35 cellular contexts compared by ENCODE assay signal in the genomic region with DNA sequence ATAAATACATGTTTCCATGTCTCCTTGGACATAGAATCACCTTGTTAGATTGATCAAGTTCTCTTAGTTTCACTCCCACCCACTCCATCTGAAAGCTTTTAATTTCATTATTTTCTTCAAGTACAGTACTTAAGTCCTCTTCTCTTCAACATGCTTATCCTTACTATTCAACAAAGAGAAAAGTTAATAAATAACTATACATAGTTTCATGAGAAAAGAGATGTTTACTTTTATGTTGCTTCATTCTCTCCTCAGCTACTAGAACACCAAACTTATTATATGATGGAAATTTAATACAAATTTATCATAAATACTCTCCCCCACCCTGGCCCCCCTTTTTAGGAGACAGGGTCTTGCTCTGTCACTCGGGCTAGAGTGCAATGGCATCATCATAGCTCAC. TPM values are rescaled to one million over a fixed set of nuclear protein-coding genes. Genes with fewer than 3 reads are reported as not detected.
"Had no signal": no experiment of that assay in that cellular context is flagged by ENCODE, and none has a peak within 500 bp of the region (broad histone marks: within the 10 kb centered on the region; RNA-seq: fewer than 3 reads in every experiment).

No MANE protein-coding gene starts in this region.

- ATAC-seq: esophagus mucosa; gastrocnemius medialis; left cardiac atrium; left ventricle myocardium superior; mucosa of descending colon; natural killer cell treated with Interleukin-12 subunit alpha and Interleukin-12 subunit beta and Interleukin-15 and Interleukin-18, amount 100 ng/mL, for 72 hours; pancreas; stimulated activated effector memory CD8-positive, alpha-beta T cell treated with anti-CD3 and anti-CD28 coated beads, Interleukin-12 subunit alpha, Interleukin-12 subunit beta, amount 100 ng/mL, for 72 hours had no signal

- H3K27me3 ChIP-seq: colonic mucosa, gastrocnemius medialis, hepatocyte, neutrophil, pancreas, right atrium auricular region, sigmoid colon, stomach, thyroid gland had no signal

- H3K4me3 ChIP-seq: colonic mucosa, gastrocnemius medialis, hepatocyte, lung, mucosa of descending colon, pancreas, right atrium auricular region, sigmoid colon, stomach, thyroid gland had no signal

- FAIRE-seq: urothelium cell line had no signal

- H2AFZ ChIP-seq: hepatocyte had no signal

- H3K9me3 ChIP-seq: colonic mucosa, gastrocnemius medialis, mucosa of descending colon, neutrophil, pancreas, right atrium auricular region, sigmoid colon, stomach, thyroid gland had no signal

- H3K4me2 ChIP-seq: hepatocyte had no signal

- H3K36me3 ChIP-seq: colonic mucosa, gastrocnemius medialis, neutrophil, pancreas, right atrium auricular region, sigmoid colon, stomach, thyroid gland had no signal

- DNase-seq: colonic mucosa; effector CD8-positive, alpha-beta T cell; endodermal cell; foreskin fibroblast; gastrocnemius medialis; head of caudate nucleus; kidney; left cardiac atrium; left ventricle myocardium superior; mucosa of descending colon; naive B cell; pancreas; sigmoid colon; stimulated activated CD4-positive, alpha-beta T cell treated with anti-CD3 and anti-CD28 coated beads, Interleukin-2, amount 100 ng/mL, for 24 hours; stimulated activated CD4-positive, alpha-beta T cell treated with anti-CD3 and anti-CD28 coated beads, Interleukin-4, amount 100 ng/mL, for 24 hours; stimulated activated naive CD4-positive, alpha-beta T cell treated with Interleukin-2 at 50 U/mL for 16 hours; stomach; thyroid gland had no signal

- H3K27ac ChIP-seq: colonic mucosa, epithelial cell of prostate, gastrocnemius medialis, hepatocyte, neutrophil, pancreas, right atrium auricular region, sigmoid colon, stomach, thyroid gland had no signal

- H3K79me2 ChIP-seq: hepatocyte had no signal

- H3K4me1 ChIP-seq: colonic mucosa, gastrocnemius medialis, right atrium auricular region, sigmoid colon, stomach, thyroid gland had no signal

RNA-seq across cellular contexts. Expression of gene ASZ1, which starts 33.5 kb away (rescaled TPM):
- total RNA-seq: chondrocyte; colonic mucosa; endodermal cell; esophagus mucosa; gastrocnemius medialis; glomerular endothelial cell; hepatocyte; kidney; left cardiac atrium; left ventricle myocardium superior; mucosa of descending colon; natural killer cell treated with Interleukin-12 subunit alpha and Interleukin-12 subunit beta and Interleukin-15 and Interleukin-18, amount 100 ng/mL, for 72 hours; neural crest cell; omental fat pad; pancreas; progenitor cell of endocrine pancreas; right atrium auricular region; sigmoid colon; skeletal muscle tissue; stomach; subcutaneous adipose tissue; temporal lobe; thyroid gland had no signal
- polyA plus RNA-seq: pancreas, sigmoid colon, stomach had no signal
